In genomic region chr7:129115676-129116075, GRCh38 we compare ENCODE assay signal across 17 cellular contexts. TPM values are rescaled to one million over a fixed set of nuclear protein-coding genes. Genes with fewer than 3 reads are reported as not detected.
DNase-seq lines count a peak whose midpoint lies in the region; ATAC-seq and TF ChIP-seq lines count a peak whose summit lies in the region.
"Had no signal": no experiment of that assay in that cellular context is flagged by ENCODE, and none has a peak within 500 bp of the region (broad histone marks: within the 10 kb centered on the region; RNA-seq: fewer than 3 reads in every experiment).

No MANE protein-coding gene starts in this region.

- no peak overlapping the region for H3K4me3 ChIP-seq in fibroblast of villous mesenchyme (ENCODE audit: low read depth, low read length)
- H3K4me3 ChIP-seq in hepatocyte, result no peak overlapping the region
- no peak overlapping the region for H3K4me3 ChIP-seq in upper lobe of right lung
- H3K4me3 ChIP-seq: GM12878, GM23248 had no signal

- H3K9me3 ChIP-seq in hepatocyte (ENCODE audit: low read depth), result no peaks in the 10 kb centered on the region
- H3K9me3 ChIP-seq in upper lobe of right lung, result no peaks in the 10 kb centered on the region

- H4K20me1 ChIP-seq in hepatocyte (ENCODE audit: insufficient read depth, poor library complexity, severe bottlenecking), result no peaks in the 10 kb centered on the region

- H3K27me3 Mint-ChIP-seq in activated T-helper 17 cell treated with anti-CD3 and anti-CD28 coated beads, Interleukin-2, amount 50 U/mL, for 72 hours, result peaks cover 18% of the 10 kb centered on the region

- H3K36me3 ChIP-seq in hepatocyte (replicated peaks; ENCODE audit: insufficient read depth, low read depth) (no peaks in the 10 kb centered on the region), upper lobe of right lung (no peaks in the 10 kb centered on the region)

- no peak overlapping the region for H2AFZ ChIP-seq in hepatocyte
- H2AFZ ChIP-seq: GM23248 had no signal

- H3K9me3 Mint-ChIP-seq in activated T-helper 17 cell treated with anti-CD3 and anti-CD28 coated beads, Interleukin-2, amount 50 U/mL, for 72 hours, result peaks cover 2% of the 10 kb centered on the region

- no peaks in the 10 kb centered on the region for H3K79me2 ChIP-seq in hepatocyte

- no peaks in the 10 kb centered on the region for H3K9me2 ChIP-seq in hepatocyte (replicated peaks; ENCODE audit: insufficient read depth)

- DNase-seq in EH (ENCODE audit: low read depth) (peak; percentile 17), NCI-H226 (peak; percentile 26), fibroblast of villous mesenchyme (ENCODE audit: low read depth) (peak; percentile 10), hepatocyte (ENCODE audit: low spot score) (no peak), upper lobe of right lung (no peak)
- DNase-seq: C1 segment of cervical spinal cord; Caco-2; CD4-positive, alpha-beta memory T cell; DMS153; DND-41; EL; GDM1; GM23248; H9 had no signal

- intact Hi-C loops in upper lobe of right lung (cut with DNase I), result no loop called here

- H3K4me2 ChIP-seq in hepatocyte, result no peak overlapping the region

- H3K27ac Mint-ChIP-seq in activated T-helper 17 cell treated with anti-CD3 and anti-CD28 coated beads, Interleukin-2, amount 50 U/mL, for 72 hours, result no peak overlapping the region
- H3K27ac Mint-ChIP-seq: H9 had no signal

- H3K27ac ChIP-seq in hepatocyte (no peak overlapping the region), upper lobe of right lung (no peak overlapping the region)
- H3K27ac ChIP-seq: GM23248 had no signal

- H3K27me3 ChIP-seq in hepatocyte (no peaks in the 10 kb centered on the region), upper lobe of right lung (peaks cover 14% of the 10 kb centered on the region)

- no peak overlapping the region for H3K4me3 Mint-ChIP-seq in activated T-helper 17 cell treated with anti-CD3 and anti-CD28 coated beads, Interleukin-2, amount 50 U/mL, for 72 hours
- H3K4me3 Mint-ChIP-seq: CD4-positive, alpha-beta memory T cell; H9 had no signal

- H3K4me1 ChIP-seq in hepatocyte (ENCODE audit: insufficient read depth) (peaks cover 3% of the 10 kb centered on the region), upper lobe of right lung (no peaks in the 10 kb centered on the region)
- H3K4me1 ChIP-seq: Caco-2 had no signal

- TF ChIP-seq CTCF in fibroblast of villous mesenchyme (IDR thresholded peaks at IDR 0.05; ENCODE audit: insufficient read depth, low read depth, low read length), result no peak
- no peak for TF ChIP-seq CTCF in hepatocyte (IDR thresholded peaks at IDR 0.05; ENCODE audit: poor library complexity)
- no peak for TF ChIP-seq CTCF in upper lobe of right lung (IDR thresholded peaks at IDR 0.05)

- no peak for ATAC-seq in upper lobe of right lung
- no peak for ATAC-seq in activated T-helper 17 cell treated with anti-CD3 and anti-CD28 coated beads, Interleukin-2, amount 50 U/mL, for 72 hours (replicated peaks)
- ATAC-seq: GM12878, HCT116 had no signal

- H3K36me3 Mint-ChIP-seq in activated T-helper 17 cell treated with anti-CD3 and anti-CD28 coated beads, Interleukin-2, amount 50 U/mL, for 72 hours (ENCODE audit: low read depth), result no peaks in the 10 kb centered on the region
- H3K36me3 Mint-ChIP-seq: CD4-positive, alpha-beta memory T cell had no signal

- peaks cover under 1% of the 10 kb centered on the region for H3K4me1 Mint-ChIP-seq in activated T-helper 17 cell treated with anti-CD3 and anti-CD28 coated beads, Interleukin-2, amount 50 U/mL, for 72 hours
- H3K4me1 Mint-ChIP-seq: CD4-positive, alpha-beta memory T cell had no signal

RNA-seq across cellular contexts. Expression of gene TSPAN33, which starts 28.8 kb away (rescaled TPM):
- total RNA-seq in fibroblast of villous mesenchyme (0.32 and 0.43 TPM in 2 replicates), hepatocyte (9.6 and 10.4 TPM in 2 replicates), upper lobe of right lung (6.2 TPM)
- 7.3 and 7.8 TPM in 2 replicates for polyA plus RNA-seq in hepatocyte
- 1 to 10 TPM in 1 of 2 donors, under 1 TPM in 1; 0.67 to 2.6 TPM for total RNA-seq in activated T-helper 17 cell treated with anti-CD3 and anti-CD28 coated beads, Interleukin-2, amount 50 U/mL, for 72 hours
- polyA plus RNA-seq: GM23248 had no signal

Comparison
In these comparisons a context has a peak if more than half of its experiments do, and no peak if none do; other contexts are left out.
1. DNase-seq: peak in EH (single experiment), NCI-H226 (single experiment) and fibroblast of villous mesenchyme (single experiment); none in hepatocyte (single experiment) and upper lobe of right lung (single experiment).